2 cellular contexts compared by ENCODE assay signal in the genomic region with DNA sequence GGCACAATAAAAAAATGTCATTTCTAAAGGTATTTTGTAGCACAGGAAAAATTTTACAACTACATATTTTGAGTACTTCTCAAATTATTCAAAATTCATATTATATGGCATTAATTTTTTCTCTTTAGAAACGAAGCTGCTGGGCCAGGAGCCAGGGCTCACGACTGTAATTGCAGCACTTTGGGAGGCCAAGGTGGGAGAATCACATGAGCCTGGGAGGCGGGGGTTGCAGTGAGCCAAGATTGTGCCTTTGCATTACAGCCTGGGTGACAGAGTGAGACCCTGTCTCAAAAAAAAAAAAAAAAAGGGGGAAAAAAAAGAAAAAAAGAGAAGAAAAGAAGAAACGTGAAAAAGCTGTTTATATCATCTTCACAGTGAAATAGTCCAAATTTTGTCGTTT.
TF ChIP-seq lines count a peak whose summit lies in the region.

No MANE protein-coding gene starts in this region.

TF ChIP-seq in GM23338, 12 proteins besides CTCF, POLR2A, EP300 and RAD21 (continued from another document):
- TF ChIP-seq, protein P1, sequence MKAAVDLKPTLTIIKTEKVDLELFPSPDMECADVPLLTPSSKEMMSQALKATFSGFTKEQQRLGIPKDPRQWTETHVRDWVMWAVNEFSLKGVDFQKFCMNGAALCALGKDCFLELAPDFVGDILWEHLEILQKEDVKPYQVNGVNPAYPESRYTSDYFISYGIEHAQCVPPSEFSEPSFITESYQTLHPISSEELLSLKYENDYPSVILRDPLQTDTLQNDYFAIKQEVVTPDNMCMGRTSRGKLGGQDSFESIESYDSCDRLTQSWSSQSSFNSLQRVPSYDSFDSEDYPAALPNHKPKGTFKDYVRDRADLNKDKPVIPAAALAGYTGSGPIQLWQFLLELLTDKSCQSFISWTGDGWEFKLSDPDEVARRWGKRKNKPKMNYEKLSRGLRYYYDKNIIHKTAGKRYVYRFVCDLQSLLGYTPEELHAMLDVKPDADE (IDR thresholded peaks at IDR 0.05) = no peak
- TF ChIP-seq ZNF331 (CRISPR knock-in tag; IDR thresholded peaks at IDR 0.05; ENCODE audit: low read depth) (no peak), CREB1 (CRISPR knock-in tag; IDR thresholded peaks at IDR 0.05; ENCODE audit: low read depth) (no peak), EZH2phosphoT487 (IDR thresholded peaks at IDR 0.05; ENCODE audit: unreplicated experiment) (no peak), ZNF114 (CRISPR knock-in tag; IDR thresholded peaks at IDR 0.05) (no peak), STAT1 (IDR thresholded peaks at IDR 0.05; ENCODE audit: unreplicated experiment) (no peak), JUNB (IDR thresholded peaks at IDR 0.05; ENCODE audit: unreplicated experiment) (no peak)
- TF ChIP-seq, protein P2, sequence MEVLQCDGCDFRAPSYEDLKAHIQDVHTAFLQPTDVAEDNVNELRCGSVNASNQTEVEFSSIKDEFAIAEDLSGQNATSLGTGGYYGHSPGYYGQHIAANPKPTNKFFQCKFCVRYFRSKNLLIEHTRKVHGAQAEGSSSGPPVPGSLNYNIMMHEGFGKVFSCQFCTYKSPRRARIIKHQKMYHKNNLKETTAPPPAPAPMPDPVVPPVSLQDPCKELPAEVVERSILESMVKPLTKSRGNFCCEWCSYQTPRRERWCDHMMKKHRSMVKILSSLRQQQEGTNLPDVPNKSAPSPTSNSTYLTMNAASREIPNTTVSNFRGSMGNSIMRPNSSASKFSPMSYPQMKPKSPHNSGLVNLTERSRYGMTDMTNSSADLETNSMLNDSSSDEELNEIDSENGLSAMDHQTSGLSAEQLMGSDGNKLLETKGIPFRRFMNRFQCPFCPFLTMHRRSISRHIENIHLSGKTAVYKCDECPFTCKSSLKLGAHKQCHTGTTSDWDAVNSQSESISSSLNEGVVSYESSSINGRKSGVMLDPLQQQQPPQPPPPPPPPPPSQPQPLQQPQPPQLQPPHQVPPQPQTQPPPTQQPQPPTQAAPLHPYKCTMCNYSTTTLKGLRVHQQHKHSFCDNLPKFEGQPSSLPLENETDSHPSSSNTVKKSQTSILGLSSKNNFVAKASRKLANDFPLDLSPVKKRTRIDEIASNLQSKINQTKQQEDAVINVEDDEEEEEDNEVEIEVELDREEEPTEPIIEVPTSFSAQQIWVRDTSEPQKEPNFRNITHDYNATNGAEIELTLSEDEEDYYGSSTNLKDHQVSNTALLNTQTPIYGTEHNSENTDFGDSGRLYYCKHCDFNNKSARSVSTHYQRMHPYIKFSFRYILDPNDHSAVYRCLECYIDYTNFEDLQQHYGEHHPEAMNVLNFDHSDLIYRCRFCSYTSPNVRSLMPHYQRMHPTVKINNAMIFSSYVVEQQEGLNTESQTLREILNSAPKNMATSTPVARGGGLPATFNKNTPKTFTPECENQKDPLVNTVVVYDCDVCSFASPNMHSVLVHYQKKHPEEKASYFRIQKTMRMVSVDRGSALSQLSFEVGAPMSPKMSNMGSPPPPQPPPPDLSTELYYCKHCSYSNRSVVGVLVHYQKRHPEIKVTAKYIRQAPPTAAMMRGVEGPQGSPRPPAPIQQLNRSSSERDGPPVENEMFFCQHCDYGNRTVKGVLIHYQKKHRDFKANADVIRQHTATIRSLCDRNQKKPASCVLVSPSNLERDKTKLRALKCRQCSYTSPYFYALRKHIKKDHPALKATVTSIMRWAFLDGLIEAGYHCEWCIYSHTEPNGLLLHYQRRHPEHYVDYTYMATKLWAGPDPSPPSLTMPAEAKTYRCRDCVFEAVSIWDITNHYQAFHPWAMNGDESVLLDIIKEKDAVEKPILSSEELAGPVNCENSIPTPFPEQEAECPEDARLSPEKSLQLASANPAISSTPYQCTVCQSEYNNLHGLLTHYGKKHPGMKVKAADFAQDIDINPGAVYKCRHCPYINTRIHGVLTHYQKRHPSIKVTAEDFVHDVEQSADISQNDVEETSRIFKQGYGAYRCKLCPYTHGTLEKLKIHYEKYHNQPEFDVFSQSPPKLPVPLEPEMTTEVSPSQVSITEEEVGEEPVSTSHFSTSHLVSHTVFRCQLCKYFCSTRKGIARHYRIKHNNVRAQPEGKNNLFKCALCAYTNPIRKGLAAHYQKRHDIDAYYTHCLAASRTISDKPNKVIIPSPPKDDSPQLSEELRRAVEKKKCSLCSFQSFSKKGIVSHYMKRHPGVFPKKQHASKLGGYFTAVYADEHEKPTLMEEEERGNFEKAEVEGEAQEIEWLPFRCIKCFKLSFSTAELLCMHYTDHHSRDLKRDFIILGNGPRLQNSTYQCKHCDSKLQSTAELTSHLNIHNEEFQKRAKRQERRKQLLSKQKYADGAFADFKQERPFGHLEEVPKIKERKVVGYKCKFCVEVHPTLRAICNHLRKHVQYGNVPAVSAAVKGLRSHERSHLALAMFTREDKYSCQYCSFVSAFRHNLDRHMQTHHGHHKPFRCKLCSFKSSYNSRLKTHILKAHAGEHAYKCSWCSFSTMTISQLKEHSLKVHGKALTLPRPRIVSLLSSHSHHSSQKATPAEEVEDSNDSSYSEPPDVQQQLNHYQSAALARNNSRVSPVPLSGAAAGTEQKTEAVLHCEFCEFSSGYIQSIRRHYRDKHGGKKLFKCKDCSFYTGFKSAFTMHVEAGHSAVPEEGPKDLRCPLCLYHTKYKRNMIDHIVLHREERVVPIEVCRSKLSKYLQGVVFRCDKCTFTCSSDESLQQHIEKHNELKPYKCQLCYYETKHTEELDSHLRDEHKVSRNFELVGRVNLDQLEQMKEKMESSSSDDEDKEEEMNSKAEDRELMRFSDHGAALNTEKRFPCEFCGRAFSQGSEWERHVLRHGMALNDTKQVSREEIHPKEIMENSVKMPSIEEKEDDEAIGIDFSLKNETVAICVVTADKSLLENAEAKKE (CRISPR knock-in tag; IDR thresholded peaks at IDR 0.05) = no peak
- TF ChIP-seq, protein P3, sequence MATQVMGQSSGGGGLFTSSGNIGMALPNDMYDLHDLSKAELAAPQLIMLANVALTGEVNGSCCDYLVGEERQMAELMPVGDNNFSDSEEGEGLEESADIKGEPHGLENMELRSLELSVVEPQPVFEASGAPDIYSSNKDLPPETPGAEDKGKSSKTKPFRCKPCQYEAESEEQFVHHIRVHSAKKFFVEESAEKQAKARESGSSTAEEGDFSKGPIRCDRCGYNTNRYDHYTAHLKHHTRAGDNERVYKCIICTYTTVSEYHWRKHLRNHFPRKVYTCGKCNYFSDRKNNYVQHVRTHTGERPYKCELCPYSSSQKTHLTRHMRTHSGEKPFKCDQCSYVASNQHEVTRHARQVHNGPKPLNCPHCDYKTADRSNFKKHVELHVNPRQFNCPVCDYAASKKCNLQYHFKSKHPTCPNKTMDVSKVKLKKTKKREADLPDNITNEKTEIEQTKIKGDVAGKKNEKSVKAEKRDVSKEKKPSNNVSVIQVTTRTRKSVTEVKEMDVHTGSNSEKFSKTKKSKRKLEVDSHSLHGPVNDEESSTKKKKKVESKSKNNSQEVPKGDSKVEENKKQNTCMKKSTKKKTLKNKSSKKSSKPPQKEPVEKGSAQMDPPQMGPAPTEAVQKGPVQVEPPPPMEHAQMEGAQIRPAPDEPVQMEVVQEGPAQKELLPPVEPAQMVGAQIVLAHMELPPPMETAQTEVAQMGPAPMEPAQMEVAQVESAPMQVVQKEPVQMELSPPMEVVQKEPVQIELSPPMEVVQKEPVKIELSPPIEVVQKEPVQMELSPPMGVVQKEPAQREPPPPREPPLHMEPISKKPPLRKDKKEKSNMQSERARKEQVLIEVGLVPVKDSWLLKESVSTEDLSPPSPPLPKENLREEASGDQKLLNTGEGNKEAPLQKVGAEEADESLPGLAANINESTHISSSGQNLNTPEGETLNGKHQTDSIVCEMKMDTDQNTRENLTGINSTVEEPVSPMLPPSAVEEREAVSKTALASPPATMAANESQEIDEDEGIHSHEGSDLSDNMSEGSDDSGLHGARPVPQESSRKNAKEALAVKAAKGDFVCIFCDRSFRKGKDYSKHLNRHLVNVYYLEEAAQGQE (IDR thresholded peaks at IDR 0.05; ENCODE audit: unreplicated experiment) = no peak

TF ChIP-seq in H1, 55 proteins besides CTCF, POLR2A, EP300 and RAD21 (continued from another document):
- TF ChIP-seq PHF8 (conservative IDR thresholded peaks at IDR 0.05; ENCODE audit: low read depth, low read length) (no peak), SIX5 (IDR thresholded peaks at IDR 0.05; ENCODE audit: low read depth, low read length) (no peak), SAP30 (IDR thresholded peaks at IDR 0.05; ENCODE audit: insufficient read depth, insufficient replicate concordance, low read length) (no peak), SIRT6 (IDR thresholded peaks at IDR 0.05; ENCODE audit: low read length) (no peak), FOSL1 (IDR thresholded peaks at IDR 0.05; ENCODE audit: insufficient read depth, low read depth, low read length) (no peak), RXRA (IDR thresholded peaks at IDR 0.05; ENCODE audit: insufficient read depth, low read depth, low read length) (no peak), JUND (IDR thresholded peaks at IDR 0.05; ENCODE audit: low read length) (no peak), MAFK (IDR thresholded peaks at IDR 0.05; ENCODE audit: low read depth, low read length) (no peak), TCF12 (IDR thresholded peaks at IDR 0.05; ENCODE audit: low read depth, low read length) (no peak), KDM5A (IDR thresholded peaks at IDR 0.05; ENCODE audit: low read length) (no peak), KDM4A (IDR thresholded peaks at IDR 0.05; ENCODE audit: low read depth, low read length, severe bottlenecking) (no peak), SP2 (IDR thresholded peaks at IDR 0.05; ENCODE audit: low read length) (no peak), BCL11A (IDR thresholded peaks at IDR 0.05; ENCODE audit: low read depth in 2 of 2, low read length in 2 of 2) (no peak)
- TF ChIP-seq, protein P4, sequence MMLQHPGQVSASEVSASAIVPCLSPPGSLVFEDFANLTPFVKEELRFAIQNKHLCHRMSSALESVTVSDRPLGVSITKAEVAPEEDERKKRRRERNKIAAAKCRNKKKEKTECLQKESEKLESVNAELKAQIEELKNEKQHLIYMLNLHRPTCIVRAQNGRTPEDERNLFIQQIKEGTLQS (IDR thresholded peaks at IDR 0.05; ENCODE audit: insufficient read depth, low read depth, low read length) = no peak
- TF ChIP-seq, protein P5, sequence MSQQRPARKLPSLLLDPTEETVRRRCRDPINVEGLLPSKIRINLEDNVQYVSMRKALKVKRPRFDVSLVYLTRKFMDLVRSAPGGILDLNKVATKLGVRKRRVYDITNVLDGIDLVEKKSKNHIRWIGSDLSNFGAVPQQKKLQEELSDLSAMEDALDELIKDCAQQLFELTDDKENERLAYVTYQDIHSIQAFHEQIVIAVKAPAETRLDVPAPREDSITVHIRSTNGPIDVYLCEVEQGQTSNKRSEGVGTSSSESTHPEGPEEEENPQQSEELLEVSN (IDR thresholded peaks at IDR 0.05) = no peak
